ENCODE assay signal across 8 cellular contexts in genomic region chr10:29646238-29646902, GRCh38. TPM values are rescaled to one million over a fixed set of nuclear protein-coding genes. Genes with fewer than 3 reads are reported as not detected.
A peak's percentile ranks its signal among the peaks of the same experiment; 100 is the strongest.
DNase-seq lines count a peak whose midpoint lies in the region; ATAC-seq, FAIRE-seq and TF ChIP-seq lines count a peak whose summit lies in the region.

No MANE protein-coding gene starts in this region.

- peak; percentile 28 for DNase-seq in GOT3 (lab: John Stamatoyannopoulos, UW)
- DNase-seq in NCI-H69 (lab: John Stamatoyannopoulos, UW): peak; percentile 93
- DNase-seq in dedifferentiated amniotic fluid mesenchymal stem cell (ENCODE audit: extremely low spot score): peak; percentile 90
- DNase-seq in psoas muscle: peak in 1 of 2 donors; percentile 51
- DNase-seq in pancreas: no peak
- DNase-seq in omental fat pad (ENCODE audit: low spot score): no peak

- no peaks in the 10 kb centered on the region for H3K9me3 ChIP-seq in psoas muscle
- no peaks in the 10 kb centered on the region for H3K9me3 ChIP-seq in pancreas

- peaks cover 67% of the 10 kb centered on the region for H3K4me1 ChIP-seq in psoas muscle
- H3K4me1 ChIP-seq in pancreas: peaks cover 5 to 14% (median 12%) of the 10 kb centered on the region in 3 donors

- 10 to 14% (median 13%) methylated on average over 8 of the region's 8 CpGs for WGBS in psoas muscle, 3 donors
- WGBS in pancreas, 2 donors: 86 to 89% methylated on average over 8 of the region's 8 CpGs

- H3K36me3 ChIP-seq in psoas muscle (ENCODE audit: insufficient read depth in 1 of 2, low read depth in 1 of 2): peaks cover 0 to 3% of the 10 kb centered on the region in 2 donors
- no peaks in the 10 kb centered on the region for H3K36me3 ChIP-seq in pancreas

- H3K27me3 ChIP-seq in psoas muscle (ENCODE audit: insufficient read depth in 3 of 3, low read length in 2 of 3): no peaks in the 10 kb centered on the region
- no peaks in the 10 kb centered on the region for H3K27me3 ChIP-seq in pancreas

- ATAC-seq in psoas muscle (peak; percentile 45 to 54 (median 49)), pancreas (no peak), HG03521 (IDR thresholded peaks at IDR 0.05; ENCODE audit: unreplicated experiment) (no peak), omental fat pad (ENCODE audit: low FRiP score) (no peak), GM19035 (IDR thresholded peaks at IDR 0.05; ENCODE audit: unreplicated experiment) (no peak)

- TF ChIP-seq CTCF in psoas muscle (IDR thresholded peaks at IDR 0.05) (no peak), pancreas (IDR thresholded peaks at IDR 0.05) (no peak), omental fat pad (IDR thresholded peaks at IDR 0.05) (no peak)

- intact Hi-C loops in psoas muscle (cut with DNase I) (loop anchor here (5.0 to 10.0 kb wide), 3 partner anchors 86 to 208 kb away; no protein-coding TSS in a partner anchor), pancreas (cut with DNase I) (no loop called here)

- no peak for FAIRE-seq in pancreas (lab: Jason Lieb, UNC)

- H3K4me3 ChIP-seq in psoas muscle (peak overlapping the region; percentile 25), pancreas (no peak overlapping the region)

- H3K27ac ChIP-seq in psoas muscle: peak overlapping the region; percentile 94
- no peak overlapping the region for H3K27ac ChIP-seq in pancreas

RNA-seq across cellular contexts. Expression of gene SVIL, which starts 11.6 kb away (rescaled TPM):
- total RNA-seq in psoas muscle (1,000 to 10,000 TPM in 2 of 4 donors, 100 to 1,000 TPM in 2; 792 to 1,728 (median 949) TPM), pancreas (10 to 100 TPM; 19.7 to 53.8 (median 24.8) TPM), omental fat pad (10 to 100 TPM; 22.8 to 44.4 (median 30.5) TPM)
- polyA plus RNA-seq in psoas muscle (100 to 1,000 TPM in 2 of 3 donors, 10 to 100 TPM in 1; 70.6 to 536 (median 234) TPM), pancreas (1 to 10 TPM; 8.6 to 9.5 TPM)

Comparison
In these comparisons a context has a peak if more than half of its experiments do, and no peak if none do; other contexts are left out.
1. DNase-seq: peak in GOT3 (single experiment), NCI-H69 (single experiment) and dedifferentiated amniotic fluid mesenchymal stem cell (single experiment); none in pancreas (0 of 6) and omental fat pad (single experiment).
2. ATAC-seq: peak in psoas muscle (4 of 4); none in pancreas (0 of 4), HG03521 (single experiment), omental fat pad (single experiment) and GM19035 (single experiment).
3. RNA of gene SVIL, which starts 11.6 kb away (total RNA-seq): 792 to 1,728 TPM in psoas muscle; 22.8 to 44.4 TPM in omental fat pad and 19.7 to 53.8 TPM in pancreas; every median in the first group is over 10 times any median in the second.
4. intact Hi-C loops: an anchor here in psoas muscle (5.0 to 10.0 kb wide); none called in pancreas.